Comparison of ENCODE assay signal across 15 cellular contexts in genomic region chr1:22935450-22935849, GRCh38. TPM values are rescaled to one million over a fixed set of nuclear protein-coding genes. Genes with fewer than 3 reads are reported as not detected.
DNase-seq lines count a peak whose midpoint lies in the region; ATAC-seq and TF ChIP-seq lines count a peak whose summit lies in the region.
"Had no signal": no experiment of that assay in that cellular context is flagged by ENCODE, and none has a peak within 500 bp of the region (broad histone marks: within the 10 kb centered on the region; RNA-seq: fewer than 3 reads in every experiment).

No MANE protein-coding gene starts in this region.

- H3K9me3 ChIP-seq in HCT116 (ENCODE audit: control insufficient read depth in 1 of 2, insufficient read depth in 1 of 2, low read depth in 1 of 2, low read length in 2 of 2) = no peaks in the 10 kb centered on the region
- H3K9me3 ChIP-seq in spleen = peaks cover 2 to 16% (median 10%) of the 10 kb centered on the region in 8 donors
- H3K9me3 ChIP-seq in mucosa of descending colon = no peaks in the 10 kb centered on the region
- H3K9me3 ChIP-seq: A549, BE2C had no signal

- peak; percentile 16 for DNase-seq in HCT116 (ENCODE audit: low read depth, low spot score)
- peak; percentile 32 for DNase-seq in Jurkat, Clone E6-1 (ENCODE audit: low read depth, low spot score)
- DNase-seq in chondrocyte (ENCODE audit: low spot score) = peak; percentile 2
- peak; percentile 25 for DNase-seq in spleen
- DNase-seq in NK-92 (lab: John Stamatoyannopoulos, UW; ENCODE audit: unreplicated experiment) = no peak
- no peak for DNase-seq in mucosa of descending colon
- DNase-seq: BE2C; CD8-positive, alpha-beta T cell; COR-L47; GM23248; IMR-90 had no signal

- no peak for TF ChIP-seq CTCF in HCT116 (IDR thresholded peaks at IDR 0.05 in 2 of 3, conservative IDR thresholded peaks at IDR 0.05 in 1 of 3; ENCODE audit: borderline replicate concordance in 1 of 3, insufficient read depth in 1 of 3, low read depth in 2 of 3, low read length in 2 of 3)
- no peak for TF ChIP-seq CTCF in chondrocyte (IDR thresholded peaks at IDR 0.05)
- no peak for TF ChIP-seq CTCF in spleen (IDR thresholded peaks at IDR 0.05 in 8 of 11, conservative IDR thresholded peaks at IDR 0.05 in 3 of 11)
- no peak for TF ChIP-seq CTCF in mucosa of descending colon (IDR thresholded peaks at IDR 0.05)

- no peak for TF ChIP-seq RAD21 in HCT116 (IDR thresholded peaks at IDR 0.05; ENCODE audit: low read depth)

- H3K4me2 ChIP-seq in HCT116 (ENCODE audit: low read length) = no peak overlapping the region
- H3K4me2 ChIP-seq: A549 had no signal

- H3K9me2 ChIP-seq in HCT116 (ENCODE audit: insufficient read depth) = no peaks in the 10 kb centered on the region

- CTCF ChIA-PET in HCT116 (lab: Charles Lee) = no interaction called here

- H4K20me1 ChIP-seq in HCT116 (ENCODE audit: insufficient read depth) = no peaks in the 10 kb centered on the region

- no peaks in the 10 kb centered on the region for H3K4me1 Mint-ChIP-seq in chondrocyte (ENCODE audit: low read depth)

- TF ChIP-seq POLR2A in HCT116 (IDR thresholded peaks at IDR 0.05; ENCODE audit: borderline replicate concordance, extremely low read depth, insufficient read depth, insufficient read length) (no peak), spleen (IDR thresholded peaks at IDR 0.05) (no peak)

- intact Hi-C loops in HCT116 (cut with micrococcal nuclease) (no loop called here), spleen (cut with DNase I; ENCODE audit: low total_unique reads) (loop anchor here (10.0 kb wide), 2 partner anchors 231 to 271 kb away; no protein-coding TSS in a partner anchor), mucosa of descending colon (cut with DNase I, micrococcal nuclease) (no loop called here)

- RAD21 ChIA-PET in HCT116 (lab: Charles Lee; ENCODE audit: low non-redundant PET in 1 of 2, low total read pairs in 2 of 2, uncharacterized antibody in 2 of 2, unreplicated experiment in 2 of 2) = no interaction called here

- H3K27me3 ChIP-seq in HCT116 (ENCODE audit: insufficient read depth, low read length) (no peaks in the 10 kb centered on the region), spleen (replicated peaks in 1 of 7) (no peaks in the 10 kb centered on the region)
- H3K27me3 ChIP-seq: BE2C had no signal

- no peak overlapping the region for H3K4me3 ChIP-seq in HCT116 (replicated peaks in 1 of 2; ENCODE audit: low read depth in 1 of 2, low read length in 2 of 2)
- H3K4me3 ChIP-seq in Jurkat, Clone E6-1 (ENCODE audit: low read length) = no peak overlapping the region
- no peak overlapping the region for H3K4me3 ChIP-seq in spleen
- no peak overlapping the region for H3K4me3 ChIP-seq in mucosa of descending colon
- H3K4me3 ChIP-seq: A549, GM23248 had no signal

- 93 to 100% (median 96%) methylated on average over 3 of the region's 3 CpGs for WGBS in spleen, 5 donors

- H2AFZ ChIP-seq in HCT116 (ENCODE audit: low read depth, low read length, poor library complexity, severe bottlenecking) = no peak overlapping the region
- H2AFZ ChIP-seq: GM23248 had no signal

- H3K27me3 Mint-ChIP-seq in chondrocyte (ENCODE audit: low read depth) = peaks cover 4% of the 10 kb centered on the region

- no peaks in the 10 kb centered on the region for H3K36me3 ChIP-seq in HCT116 (ENCODE audit: control insufficient read depth in 1 of 2, insufficient read depth in 2 of 2, low read length in 2 of 2)
- H3K36me3 ChIP-seq in spleen = no peaks in the 10 kb centered on the region
- no peaks in the 10 kb centered on the region for H3K36me3 ChIP-seq in mucosa of descending colon (ENCODE audit: low read depth)
- H3K36me3 ChIP-seq: BE2C had no signal

- H3K9ac ChIP-seq in HCT116 (ENCODE audit: low read length) = no peak overlapping the region
- H3K9ac ChIP-seq: GM23248 had no signal

- H3K36me3 Mint-ChIP-seq in chondrocyte (ENCODE audit: low read depth) = peaks cover 7% of the 10 kb centered on the region
- H3K36me3 Mint-ChIP-seq: CD8-positive, alpha-beta T cell had no signal

- peak; percentile 75 for ATAC-seq in HCT116
- no peak for ATAC-seq in mucosa of descending colon
- ATAC-seq: CD8-positive, alpha-beta T cell had no signal

- POLR2A ChIA-PET in HCT116 (lab: Charles Lee) = no interaction called here

- H3K27ac Mint-ChIP-seq in chondrocyte (ENCODE audit: unreplicated experiment) = no peak overlapping the region
- H3K27ac Mint-ChIP-seq: CD8-positive, alpha-beta T cell had no signal

- H3K4me1 ChIP-seq in HCT116 (ENCODE audit: control insufficient read depth in 1 of 2, insufficient read depth in 2 of 2, low read length in 2 of 2) (no peaks in the 10 kb centered on the region), spleen (no peaks in the 10 kb centered on the region), mucosa of descending colon (ENCODE audit: low read depth) (no peaks in the 10 kb centered on the region)
- H3K4me1 ChIP-seq: A549, BE2C had no signal

- peaks cover 17% of the 10 kb centered on the region for H3K9me3 Mint-ChIP-seq in chondrocyte (ENCODE audit: low read depth)

- H3K79me2 ChIP-seq in HCT116 (ENCODE audit: insufficient read depth, low read length) = no peaks in the 10 kb centered on the region

- no peak overlapping the region for H3K4me3 Mint-ChIP-seq in chondrocyte (ENCODE audit: unreplicated experiment)
- H3K4me3 Mint-ChIP-seq: CD8-positive, alpha-beta T cell had no signal

- no TSS peak for BruUV-seq in HCT116 (replicated peaks; lab: Mats Ljungman, UMichigan)

- H3K27ac ChIP-seq in HCT116 (ENCODE audit: low read depth, low read length) (no peak overlapping the region), spleen (no peak overlapping the region)
- H3K27ac ChIP-seq: A549, C4-2B, GM23248 had no signal

TF ChIP-seq in HCT116, 20 proteins besides CTCF, POLR2A, EP300 and RAD21:
- TF ChIP-seq EZH2 (IDR thresholded peaks at IDR 0.05) = no peak
- no peak for TF ChIP-seq ZNF274 (IDR thresholded peaks at IDR 0.05; ENCODE audit: low read depth, low read length)
- TF ChIP-seq CEBPB (IDR thresholded peaks at IDR 0.05; ENCODE audit: low read depth) = no peak
- peak; percentile 29; the same call in 1 of the 2 replicates for TF ChIP-seq SP1 (IDR thresholded peaks at IDR 0.05; ENCODE audit: low read depth)

RNA-seq across cellular contexts. Expression of gene LACTBL1, which starts 37.2 kb away (rescaled TPM):
- total RNA-seq in HCT116 (2021; ENCODE audit: unreplicated experiment) (not detected), chondrocyte (not detected in 3 replicates), spleen (not detected), mucosa of descending colon (not detected)
- polyA plus RNA-seq in HCT116 (2012) = not detected in 2 replicates
- not detected for polyA plus RNA-seq in Jurkat, Clone E6-1 (2012; ENCODE audit: insufficient read depth, insufficient read length)
- not detected for polyA plus RNA-seq in spleen
- total RNA-seq: CD8-positive, alpha-beta T cell; Daoy; GM23248; IMR-90 had no signal
- polyA plus RNA-seq: A549, AG04450, GM23248, IMR-90 had no signal

Comparison
In these comparisons a context has a peak if more than half of its experiments do, and no peak if none do; other contexts are left out.
1. DNase-seq: peak in HCT116 (single experiment), Jurkat, Clone E6-1 (single experiment), chondrocyte (single experiment) and spleen (single experiment); none in NK-92 (single experiment) and mucosa of descending colon (0 of 3).